1 cellular context compared by ENCODE assay signal in genomic region chr2:128765822-128766221, GRCh38.
TF ChIP-seq lines count a peak whose summit lies in the region.

No MANE protein-coding gene starts in this region.

TF ChIP-seq in H1, 55 proteins besides CTCF, POLR2A, EP300 and RAD21:
- TF ChIP-seq E2F6 (IDR thresholded peaks at IDR 0.05) (no peak), SIN3A (conservative IDR thresholded peaks at IDR 0.05 in 1 of 2, IDR thresholded peaks at IDR 0.05 in 1 of 2; ENCODE audit: low read depth in 1 of 2, low read length in 2 of 2) (no peak), PHF8 (conservative IDR thresholded peaks at IDR 0.05; ENCODE audit: low read depth, low read length) (no peak), JUND (IDR thresholded peaks at IDR 0.05; ENCODE audit: low read length) (no peak), ZNF274 (IDR thresholded peaks at IDR 0.05; ENCODE audit: borderline replicate concordance, extremely low read depth, low read length) (no peak), CBX5 (IDR thresholded peaks at IDR 0.05; ENCODE audit: low read depth, low read length) (no peak), GABPA (IDR thresholded peaks at IDR 0.05; ENCODE audit: borderline replicate concordance, insufficient read depth, low read length) (no peak)
